In the genomic region with DNA sequence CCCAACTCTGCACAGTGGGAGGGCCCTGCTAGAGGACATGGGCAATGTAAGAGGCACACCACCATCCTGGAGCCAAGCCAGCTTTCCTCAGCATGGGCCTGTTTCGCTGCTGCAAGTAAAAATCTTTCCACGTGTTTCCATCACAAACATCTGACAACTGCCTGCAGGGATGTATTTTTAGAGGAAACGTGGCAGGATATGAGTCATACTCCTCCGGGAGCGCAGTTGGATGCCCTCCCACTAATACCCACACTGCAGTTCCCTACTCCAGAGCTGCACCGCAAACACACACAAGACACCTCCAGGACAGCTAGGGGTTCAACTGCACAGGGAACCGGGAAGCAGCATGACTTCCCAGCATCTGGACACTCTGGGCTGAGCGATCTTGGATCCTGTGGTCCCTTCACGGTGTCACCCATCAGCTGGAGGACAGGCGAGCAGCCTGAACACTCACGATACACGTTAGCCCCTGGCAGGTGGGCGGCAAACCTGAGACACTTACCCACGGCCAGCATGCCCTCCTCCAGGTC, we compare ENCODE assay signal across 1 cellular context.
TF ChIP-seq lines count a peak whose summit lies in the region.

No MANE protein-coding gene starts in this region.

TF ChIP-seq in HEK293, 187 proteins besides CTCF, POLR2A, EP300 and RAD21 (continued from another document):
- TF ChIP-seq, protein P1, sequence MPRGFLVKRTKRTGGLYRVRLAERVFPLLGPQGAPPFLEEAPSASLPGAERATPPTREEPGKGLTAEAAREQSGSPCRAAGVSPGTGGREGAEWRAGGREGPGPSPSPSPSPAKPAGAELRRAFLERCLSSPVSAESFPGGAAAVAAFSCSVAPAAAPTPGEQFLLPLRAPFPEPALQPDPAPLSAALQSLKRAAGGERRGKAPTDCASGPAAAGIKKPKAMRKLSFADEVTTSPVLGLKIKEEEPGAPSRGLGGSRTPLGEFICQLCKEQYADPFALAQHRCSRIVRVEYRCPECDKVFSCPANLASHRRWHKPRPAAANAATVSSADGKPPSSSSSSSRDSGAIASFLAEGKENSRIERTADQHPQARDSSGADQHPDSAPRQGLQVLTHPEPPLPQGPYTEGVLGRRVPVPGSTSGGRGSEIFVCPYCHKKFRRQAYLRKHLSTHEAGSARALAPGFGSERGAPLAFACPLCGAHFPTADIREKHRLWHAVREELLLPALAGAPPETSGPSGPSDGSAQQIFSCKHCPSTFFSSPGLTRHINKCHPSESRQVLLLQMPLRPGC (tag by site-specific recombination; IDR thresholded peaks at IDR 0.05) = peak; percentile 71
- TF ChIP-seq, protein P2, sequence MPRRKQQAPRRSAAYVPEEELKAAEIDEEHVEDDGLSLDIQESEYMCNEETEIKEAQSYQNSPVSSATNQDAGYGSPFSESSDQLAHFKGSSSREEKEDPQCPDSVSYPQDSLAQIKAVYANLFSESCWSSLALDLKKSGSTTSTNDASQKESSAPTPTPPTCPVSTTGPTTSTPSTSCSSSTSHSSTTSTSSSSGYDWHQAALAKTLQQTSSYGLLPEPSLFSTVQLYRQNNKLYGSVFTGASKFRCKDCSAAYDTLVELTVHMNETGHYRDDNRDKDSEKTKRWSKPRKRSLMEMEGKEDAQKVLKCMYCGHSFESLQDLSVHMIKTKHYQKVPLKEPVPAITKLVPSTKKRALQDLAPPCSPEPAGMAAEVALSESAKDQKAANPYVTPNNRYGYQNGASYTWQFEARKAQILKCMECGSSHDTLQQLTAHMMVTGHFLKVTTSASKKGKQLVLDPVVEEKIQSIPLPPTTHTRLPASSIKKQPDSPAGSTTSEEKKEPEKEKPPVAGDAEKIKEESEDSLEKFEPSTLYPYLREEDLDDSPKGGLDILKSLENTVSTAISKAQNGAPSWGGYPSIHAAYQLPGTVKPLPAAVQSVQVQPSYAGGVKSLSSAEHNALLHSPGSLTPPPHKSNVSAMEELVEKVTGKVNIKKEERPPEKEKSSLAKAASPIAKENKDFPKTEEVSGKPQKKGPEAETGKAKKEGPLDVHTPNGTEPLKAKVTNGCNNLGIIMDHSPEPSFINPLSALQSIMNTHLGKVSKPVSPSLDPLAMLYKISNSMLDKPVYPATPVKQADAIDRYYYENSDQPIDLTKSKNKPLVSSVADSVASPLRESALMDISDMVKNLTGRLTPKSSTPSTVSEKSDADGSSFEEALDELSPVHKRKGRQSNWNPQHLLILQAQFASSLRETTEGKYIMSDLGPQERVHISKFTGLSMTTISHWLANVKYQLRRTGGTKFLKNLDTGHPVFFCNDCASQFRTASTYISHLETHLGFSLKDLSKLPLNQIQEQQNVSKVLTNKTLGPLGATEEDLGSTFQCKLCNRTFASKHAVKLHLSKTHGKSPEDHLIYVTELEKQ (tag by site-specific recombination; IDR thresholded peaks at IDR 0.05; ENCODE audit: borderline replicate concordance) = 0 out of 2 replicates have a peak, but pooled peaks have one; percentile 44
